Comparison of ENCODE assay signal across 1 cellular context in the genomic region with DNA sequence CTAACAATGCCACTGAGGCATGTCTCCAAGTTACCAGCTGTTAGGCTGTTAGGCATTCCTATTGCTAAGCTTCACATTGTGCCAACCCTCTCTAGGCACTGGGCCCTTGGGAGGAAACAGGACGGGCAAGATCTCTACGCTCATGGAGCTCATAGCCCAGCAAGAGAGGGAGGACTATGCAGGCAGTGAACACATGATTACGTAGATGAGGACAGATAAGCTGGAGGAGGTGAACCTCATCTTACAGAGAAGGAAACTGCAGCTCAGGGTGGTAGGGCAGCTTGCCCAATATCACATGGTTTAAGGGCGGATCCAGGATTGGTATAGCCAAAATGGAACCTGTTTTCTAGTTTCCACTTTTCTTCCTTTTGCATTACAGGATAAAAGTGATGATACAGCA.
TF ChIP-seq lines count a peak whose summit lies in the region.

No MANE protein-coding gene starts in this region.

TF ChIP-seq in HepG2, 621 proteins besides CTCF, POLR2A, EP300 and RAD21 (continued from another document):
- TF ChIP-seq PAXIP1 (CRISPR knock-in tag; conservative IDR thresholded peaks at IDR 0.05) (no peak), FOSL2 (CRISPR knock-in tag; IDR thresholded peaks at IDR 0.05) (no peak), ZNF773 (CRISPR knock-in tag; IDR thresholded peaks at IDR 0.05; ENCODE audit: borderline replicate concordance) (no peak)
